ENCODE assay signal across 2 cellular contexts in genomic region chr16:16420515-16420914, GRCh38. TPM values are rescaled to one million over a fixed set of nuclear protein-coding genes. Genes with fewer than 3 reads are reported as not detected.
"Had no signal": no experiment of that assay in that cellular context is flagged by ENCODE, and none has a peak within 500 bp of the region (broad histone marks: within the 10 kb centered on the region; RNA-seq: fewer than 3 reads in every experiment).

No MANE protein-coding gene starts in this region.

RNA-seq across cellular contexts. Expression of gene NPIPA7, which starts 41.6 kb away (rescaled TPM):
- total RNA-seq: dermis blood vessel endothelial cell, epithelial cell of proximal tubule had no signal
